Comparison of ENCODE assay signal across 12 cellular contexts in the genomic region with DNA sequence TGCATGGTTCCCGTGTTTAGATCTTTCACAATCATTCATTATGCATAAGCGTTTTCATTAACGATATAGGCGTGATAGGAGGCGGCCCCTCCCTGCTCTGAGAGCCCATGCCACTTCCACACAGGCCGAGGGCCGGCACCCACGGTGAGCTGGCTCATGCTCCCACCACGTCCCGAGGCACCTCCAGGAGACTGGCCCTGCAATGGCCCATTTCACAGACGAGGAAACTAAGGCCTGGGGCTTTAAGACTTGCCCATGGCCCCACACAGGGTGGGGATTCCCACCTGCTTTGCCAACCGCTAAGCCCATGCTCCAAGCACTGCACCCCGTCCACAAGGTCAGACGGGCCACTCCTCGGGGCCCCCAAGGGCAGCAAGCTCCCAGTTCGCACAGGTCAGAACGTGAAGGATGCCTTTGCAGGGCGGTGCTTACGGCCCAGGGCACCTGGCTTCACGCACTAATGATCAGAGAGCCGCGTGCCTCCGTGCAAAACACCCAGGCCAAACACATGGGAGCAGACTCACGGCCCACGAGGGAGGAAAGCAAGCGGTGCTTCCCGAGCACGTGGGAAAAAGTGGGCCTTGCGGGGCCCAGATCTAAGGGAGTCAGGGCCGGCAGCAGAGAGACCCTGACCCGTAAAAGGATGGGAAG. TPM values are rescaled to one million over a fixed set of nuclear protein-coding genes. Genes with fewer than 3 reads are reported as not detected.
DNase-seq lines count a peak whose midpoint lies in the region; ATAC-seq and TF ChIP-seq lines count a peak whose summit lies in the region.
"Had no signal": no experiment of that assay in that cellular context is flagged by ENCODE, and none has a peak within 500 bp of the region (broad histone marks: within the 10 kb centered on the region; RNA-seq: fewer than 3 reads in every experiment).

No MANE protein-coding gene starts in this region.

- WGBS in esophagus, 2 donors: 52% methylated on average over 31 of the region's 31 CpGs

- ATAC-seq in naive thymus-derived CD4-positive, alpha-beta T cell: peak; percentile 63

- H3K27ac Mint-ChIP-seq in naive thymus-derived CD4-positive, alpha-beta T cell: peak overlapping the region in 1 of 9 donors; percentile 49
- H3K27ac Mint-ChIP-seq in activated CD4-positive, alpha-beta memory T cell treated with anti-CD3 and anti-CD28 coated beads for 36 hours: no peak overlapping the region
- H3K27ac Mint-ChIP-seq: IgD-negative memory B cell had no signal

- H3K27me3 Mint-ChIP-seq in naive thymus-derived CD4-positive, alpha-beta T cell: peaks cover 0 to 24% (median 8%) of the 10 kb centered on the region in 5 donors
- H3K27me3 Mint-ChIP-seq in activated CD4-positive, alpha-beta memory T cell treated with anti-CD3 and anti-CD28 coated beads for 36 hours: peaks cover 9% of the 10 kb centered on the region

- peaks cover 8% of the 10 kb centered on the region; the same call in 1 of the 2 replicates for H3F3A ChIP-seq in Loucy (ENCODE audit: low read depth)

- peaks cover 4% of the 10 kb centered on the region; the same call in 1 of the 2 replicates for H3K36me3 ChIP-seq in Loucy (ENCODE audit: insufficient read depth, low read length)
- H3K36me3 ChIP-seq in esophagus (ENCODE audit: control insufficient read depth in 2 of 2, insufficient read depth in 2 of 2, low read length in 1 of 2): no peaks in the 10 kb centered on the region
- no peaks in the 10 kb centered on the region for H3K36me3 ChIP-seq in naive thymus-derived CD4-positive, alpha-beta T cell (ENCODE audit: control insufficient read depth in 2 of 3, insufficient read depth in 3 of 3, low read length in 3 of 3)
- peaks cover 0 to 6% (median 0%) of the 10 kb centered on the region in 3 donors for H3K36me3 ChIP-seq in tibial artery

- CTCF ChIA-PET in naive thymus-derived CD4-positive, alpha-beta T cell (lab: Charles Lee): no interaction called here
- CTCF ChIA-PET in activated CD4-positive, alpha-beta memory T cell treated with anti-CD3 and anti-CD28 coated beads for 36 hours (lab: Charles Lee): no interaction called here

- intact Hi-C loops in naive thymus-derived CD4-positive, alpha-beta T cell (cut with micrococcal nuclease): no loop called here
- intact Hi-C loops in tibial artery (cut with DNase I; ENCODE audit: low total_unique reads): no loop called here
- intact Hi-C loops in activated CD4-positive, alpha-beta memory T cell treated with anti-CD3 and anti-CD28 coated beads for 36 hours (cut with micrococcal nuclease): no loop called here

- H3K9me3 Mint-ChIP-seq in naive thymus-derived CD4-positive, alpha-beta T cell: no peaks in the 10 kb centered on the region
- no peaks in the 10 kb centered on the region for H3K9me3 Mint-ChIP-seq in activated CD4-positive, alpha-beta memory T cell treated with anti-CD3 and anti-CD28 coated beads for 36 hours

- POLR2A ChIA-PET in naive thymus-derived CD4-positive, alpha-beta T cell (lab: Charles Lee): no interaction called here
- POLR2A ChIA-PET in activated CD4-positive, alpha-beta memory T cell treated with anti-CD3 and anti-CD28 coated beads for 36 hours (lab: Charles Lee): no interaction called here

- H3K4me3 ChIP-seq in Loucy (ENCODE audit: low read length, poor library complexity, severe bottlenecking) (peak overlapping the region; percentile 30), esophagus (ENCODE audit: low read depth in 1 of 2, low read length in 2 of 2) (no peak overlapping the region), tibial artery (peak overlapping the region; percentile 44 to 51)
- H3K4me3 ChIP-seq in naive thymus-derived CD4-positive, alpha-beta T cell (ENCODE audit: low read length): no peak overlapping the region

- no peak for DNase-seq in naive thymus-derived CD4-positive, alpha-beta T cell
- peak; percentile 16 to 60 for DNase-seq in tibial artery
- DNase-seq in NCI-H2171 treated with DMSO at 0.1 percent for 48 hours (lab: John Stamatoyannopoulos, UW): no peak
- DNase-seq in NCI-H1092 (lab: John Stamatoyannopoulos, UW): no peak
- no peak for DNase-seq in activated CD4-positive, alpha-beta memory T cell treated with anti-CD3 and anti-CD28 coated beads for 36 hours
- DNase-seq in NCI-H187 treated with DMSO at 0.1 percent for 48 hours (lab: John Stamatoyannopoulos, UW): no peak
- DNase-seq: NCI-H2081; stimulated activated CD4-positive, alpha-beta T cell treated with anti-CD3 and anti-CD28 coated beads, Interleukin-15, amount 100 ng/mL, for 24 hours; T1000 had no signal

- H3K4me1 Mint-ChIP-seq in naive thymus-derived CD4-positive, alpha-beta T cell: peaks cover 0 to 48% (median 24%) of the 10 kb centered on the region in 7 donors
- H3K4me1 Mint-ChIP-seq in activated CD4-positive, alpha-beta memory T cell treated with anti-CD3 and anti-CD28 coated beads for 36 hours (ENCODE audit: low read depth): peaks cover 3% of the 10 kb centered on the region

- no peak overlapping the region for H2AFZ ChIP-seq in Loucy (ENCODE audit: low read length)

- peak overlapping the region; percentile 49 for H3K9ac ChIP-seq in Loucy (ENCODE audit: low read depth, low read length, poor library complexity, severe bottlenecking)

- H3K36me3 Mint-ChIP-seq in naive thymus-derived CD4-positive, alpha-beta T cell: no peaks in the 10 kb centered on the region
- no peaks in the 10 kb centered on the region for H3K36me3 Mint-ChIP-seq in activated CD4-positive, alpha-beta memory T cell treated with anti-CD3 and anti-CD28 coated beads for 36 hours

- H3K27ac ChIP-seq in esophagus (ENCODE audit: low read depth in 2 of 2, low read length in 1 of 2): peak overlapping the region; percentile 41 to 80
- H3K27ac ChIP-seq in naive thymus-derived CD4-positive, alpha-beta T cell (ENCODE audit: low read depth, low read length): no peak overlapping the region
- H3K27ac ChIP-seq in tibial artery: peak overlapping the region; percentile 86 to 93

- H3K4me1 ChIP-seq in Loucy (ENCODE audit: insufficient read depth, low read length, poor library complexity, severe bottlenecking) (peaks cover 54% of the 10 kb centered on the region), esophagus (ENCODE audit: control insufficient read depth in 2 of 2, insufficient read depth in 2 of 2, low read length in 1 of 2) (peaks cover 17 to 42% of the 10 kb centered on the region in 2 donors), tibial artery (peaks cover 22 to 92% (median 79%) of the 10 kb centered on the region in 4 donors)
- no peaks in the 10 kb centered on the region for H3K4me1 ChIP-seq in naive thymus-derived CD4-positive, alpha-beta T cell (ENCODE audit: control insufficient read depth in 2 of 2, insufficient read depth in 2 of 2, low read length in 2 of 2)

- H3K9me3 ChIP-seq in Loucy (ENCODE audit: insufficient read depth, low read depth, low read length) (no peaks in the 10 kb centered on the region), esophagus (ENCODE audit: control insufficient read depth in 2 of 2, insufficient read depth in 1 of 2, low read depth in 1 of 2, low read length in 1 of 2) (no peaks in the 10 kb centered on the region), tibial artery (no peaks in the 10 kb centered on the region)
- H3K9me3 ChIP-seq in naive thymus-derived CD4-positive, alpha-beta T cell (ENCODE audit: control insufficient read depth in 2 of 3, low read length in 3 of 3): no peaks in the 10 kb centered on the region

- H3K27me3 ChIP-seq in Loucy (ENCODE audit: insufficient read depth, low read length, poor library complexity, severe bottlenecking) (no peaks in the 10 kb centered on the region), esophagus (ENCODE audit: control insufficient read depth in 1 of 2, insufficient read depth in 2 of 2, low read length in 2 of 2) (no peaks in the 10 kb centered on the region), tibial artery (no peaks in the 10 kb centered on the region)
- no peaks in the 10 kb centered on the region for H3K27me3 ChIP-seq in naive thymus-derived CD4-positive, alpha-beta T cell (ENCODE audit: control insufficient read depth in 2 of 2, insufficient read depth in 2 of 2, low read length in 2 of 2)

- H3K79me2 ChIP-seq in Loucy (ENCODE audit: insufficient read depth, low read length): peaks cover 96% of the 10 kb centered on the region

- peaks cover 32% of the 10 kb centered on the region for H4K20me1 ChIP-seq in Loucy (ENCODE audit: insufficient read depth, low read length, poor library complexity, severe bottlenecking)

- H3K9me2 ChIP-seq in Loucy (replicated peaks; ENCODE audit: low read depth, low read length): no peaks in the 10 kb centered on the region

- no peak overlapping the region for H3K4me3 Mint-ChIP-seq in naive thymus-derived CD4-positive, alpha-beta T cell
- H3K4me3 Mint-ChIP-seq in activated CD4-positive, alpha-beta memory T cell treated with anti-CD3 and anti-CD28 coated beads for 36 hours: no peak overlapping the region
- H3K4me3 Mint-ChIP-seq: IgD-negative memory B cell had no signal

- no peak for TF ChIP-seq CTCF in Loucy (conservative IDR thresholded peaks at IDR 0.05; ENCODE audit: low read length)
- TF ChIP-seq CTCF in tibial artery (IDR thresholded peaks at IDR 0.05): no peak

- H3K4me2 ChIP-seq in Loucy (ENCODE audit: low read depth, low read length, poor library complexity, severe bottlenecking): peak overlapping the region; percentile 60

RNA-seq across cellular contexts. Expression of a gene that starts 8.3 kb away (rescaled TPM):
- 10 to 100 TPM; 10.4 to 12.6 TPM for polyA plus RNA-seq in esophagus
- 10 to 100 TPM in 2 of 5 experiments, 1 to 10 TPM in 3; 3.7 to 76.7 (median 6.5) TPM for total RNA-seq in naive thymus-derived CD4-positive, alpha-beta T cell
- polyA plus RNA-seq in naive thymus-derived CD4-positive, alpha-beta T cell: 1 to 10 TPM in 1 of 2 donors, under 1 TPM in 1; 0.51 to 2.7 TPM
- total RNA-seq in activated CD4-positive, alpha-beta memory T cell treated with anti-CD3 and anti-CD28 coated beads for 36 hours: 1 to 10 TPM; 4.6 to 4.7 TPM

Comparison
In these comparisons a context has a peak if more than half of its experiments do, and no peak if none do; other contexts are left out.
1. H3K4me3 ChIP-seq: peak in Loucy (single experiment) and tibial artery (2 of 2); none in esophagus (0 of 2) and naive thymus-derived CD4-positive, alpha-beta T cell (single experiment).
2. DNase-seq: peak in tibial artery (2 of 2); none in naive thymus-derived CD4-positive, alpha-beta T cell (0 of 9), NCI-H2171 treated with DMSO at 0.1 percent for 48 hours (single experiment), NCI-H1092 (single experiment), activated CD4-positive, alpha-beta memory T cell treated with anti-CD3 and anti-CD28 coated beads for 36 hours (single experiment) and NCI-H187 treated with DMSO at 0.1 percent for 48 hours (single experiment).